ENCODE assay signal across 20 cellular contexts in genomic region chr15:40226739-40227138, GRCh38. TPM values are rescaled to one million over a fixed set of nuclear protein-coding genes. Genes with fewer than 3 reads are reported as not detected.
"Had no signal": no experiment of that assay in that cellular context is flagged by ENCODE, and none has a peak within 500 bp of the region (broad histone marks: within the 10 kb centered on the region; RNA-seq: fewer than 3 reads in every experiment).

No MANE protein-coding gene starts in this region.

- H3K27ac ChIP-seq: coronary artery, lower lobe of right lung, prostate gland, right atrium auricular region, thoracic aorta, upper lobe of left lung had no signal

- H3K36me3 ChIP-seq: lower lobe of right lung, prostate gland, right atrium auricular region, thoracic aorta, upper lobe of left lung had no signal

- DNase-seq: activated CD4-positive, alpha-beta memory T cell treated with anti-CD3 and anti-CD28 coated beads for 36 hours; activated gamma-delta T cell treated with Interleukin-2 at 50 U/mL for 16 hours; activated T-cell treated with anti-CD3 and anti-CD28 coated beads, Interleukin-2, amount 50 U/mL, for 4 hours; aorta; erythroblast; head of caudate nucleus; lower lobe of right lung; naive thymus-derived CD8-positive, alpha-beta T cell; T1000; upper lobe of left lung had no signal

- H3K27me3 Mint-ChIP-seq: activated CD4-positive, alpha-beta memory T cell treated with anti-CD3 and anti-CD28 coated beads for 36 hours; naive thymus-derived CD8-positive, alpha-beta T cell had no signal

- ATAC-seq: activated T-cell treated with anti-CD3 and anti-CD28 coated beads, Interleukin-2, amount 50 U/mL, for 4 hours; lower lobe of right lung; naive thymus-derived CD8-positive, alpha-beta T cell had no signal

- H3K36me3 Mint-ChIP-seq: naive thymus-derived CD8-positive, alpha-beta T cell had no signal

- H3K9me3 Mint-ChIP-seq: activated CD4-positive, alpha-beta memory T cell treated with anti-CD3 and anti-CD28 coated beads for 36 hours; activated T-cell treated with anti-CD3 and anti-CD28 coated beads, Interleukin-2, amount 50 U/mL, for 4 hours; naive thymus-derived CD8-positive, alpha-beta T cell had no signal

- H3K4me3 Mint-ChIP-seq: activated CD4-positive, alpha-beta memory T cell treated with anti-CD3 and anti-CD28 coated beads for 36 hours; activated T-cell treated with anti-CD3 and anti-CD28 coated beads, Interleukin-2, amount 50 U/mL, for 4 hours; naive thymus-derived CD8-positive, alpha-beta T cell had no signal

- H3K27me3 ChIP-seq: right atrium auricular region, upper lobe of left lung had no signal

- H3K4me1 ChIP-seq: lower lobe of right lung, prostate gland, right atrium auricular region, upper lobe of left lung had no signal

- H3K4me3 ChIP-seq: coronary artery, lower lobe of right lung, prostate gland, right atrium auricular region, thoracic aorta, upper lobe of left lung had no signal

- FAIRE-seq: endometrium, frontal cortex, keratinocyte had no signal

- H3K27ac Mint-ChIP-seq: activated CD4-positive, alpha-beta memory T cell treated with anti-CD3 and anti-CD28 coated beads for 36 hours; naive thymus-derived CD8-positive, alpha-beta T cell had no signal

- H3K9me3 ChIP-seq: lower lobe of right lung, prostate gland, right atrium auricular region, thoracic aorta, upper lobe of left lung had no signal

RNA-seq across cellular contexts. Expression of gene PAK6, which starts 12.1 kb away (rescaled TPM):
- total RNA-seq: naive thymus-derived CD8-positive, alpha-beta T cell; osteocyte had no signal
- polyA plus RNA-seq: aorta had no signal

RNA-seq across cellular contexts. Expression of gene ANKRD63, which starts 56.1 kb away (rescaled TPM):
- total RNA-seq: activated CD4-positive, alpha-beta memory T cell treated with anti-CD3 and anti-CD28 coated beads for 36 hours; activated T-cell treated with anti-CD3 and anti-CD28 coated beads, Interleukin-2, amount 50 U/mL, for 4 hours; aorta; lower lobe of right lung; mesenteric fat pad; skeletal muscle tissue; thoracic aorta had no signal
- polyA plus RNA-seq: aorta, keratinocyte had no signal
